In the genomic region with DNA sequence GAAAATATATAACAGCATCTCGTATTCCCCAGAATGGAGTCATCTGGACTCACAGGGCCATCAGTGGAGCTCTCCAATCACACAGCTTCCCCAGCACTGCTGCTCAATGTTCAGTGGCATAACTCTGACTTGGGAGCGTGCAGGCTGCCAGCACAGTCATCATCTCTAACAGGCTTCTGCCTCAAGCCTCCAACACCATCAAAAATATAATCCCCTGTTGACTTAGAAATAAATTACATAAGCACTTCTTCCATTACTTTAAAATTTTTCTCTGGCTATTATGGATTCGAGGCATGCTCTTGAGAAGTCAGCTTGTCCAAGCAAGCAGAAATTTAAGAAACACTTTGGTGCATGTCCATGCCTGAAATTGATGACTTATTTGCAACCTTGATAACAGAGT, we compare ENCODE assay signal across 33 cellular contexts. TPM values are rescaled to one million over a fixed set of nuclear protein-coding genes. Genes with fewer than 3 reads are reported as not detected.
DNase-seq lines count a peak whose midpoint lies in the region; ATAC-seq, FAIRE-seq and TF ChIP-seq lines count a peak whose summit lies in the region.
"Had no signal": no experiment of that assay in that cellular context is flagged by ENCODE, and none has a peak within 500 bp of the region (broad histone marks: within the 10 kb centered on the region; RNA-seq: fewer than 3 reads in every experiment).

No MANE protein-coding gene starts in this region.

- CTCF ChIA-PET in IMR-90 (lab: Yijun Ruan, JAX): interaction anchor here (1.1 to 2.7 kb wide), 2 partner anchors 12 to 17 kb away, joined by 3 to 12 read pairs; no protein-coding TSS in a partner anchor

- TF ChIP-seq CTCF in IMR-90 (conservative IDR thresholded peaks at IDR 0.05; ENCODE audit: low read depth, low read length) (no peak), cardiac fibroblast (IDR thresholded peaks at IDR 0.05; ENCODE audit: low read depth, low read length) (no peak), keratinocyte (optimal IDR thresholded peaks at IDR 0.05 in 1 of 3, IDR thresholded peaks at IDR 0.05 in 1 of 3, conservative IDR thresholded peaks at IDR 0.05 in 1 of 3; ENCODE audit: extremely low read depth in 1 of 3, insufficient read depth in 2 of 3, low read length in 3 of 3) (no peak), spleen (IDR thresholded peaks at IDR 0.05 in 8 of 11, conservative IDR thresholded peaks at IDR 0.05 in 3 of 11) (no peak)

- no peak overlapping the region for H3K27ac ChIP-seq in IMR-90 (ENCODE audit: insufficient read depth, low read length)
- no peak overlapping the region for H3K27ac ChIP-seq in keratinocyte (ENCODE audit: control insufficient read depth, insufficient read depth, low read length)
- no peak overlapping the region for H3K27ac ChIP-seq in spleen
- H3K27ac ChIP-seq: colonic mucosa, heart right ventricle, suprapubic skin had no signal

- H3K9me1 ChIP-seq in IMR-90 (ENCODE audit: insufficient read depth, low read length): no peaks in the 10 kb centered on the region; the same call in 1 of the 2 replicates
- no peaks in the 10 kb centered on the region for H3K9me1 ChIP-seq in keratinocyte (ENCODE audit: control insufficient read depth, extremely low read depth, insufficient read depth, low read length)

- WGBS in IMR-90 (ENCODE audit: extremely low coverage in 2 of 2, insufficient read length in 1 of 2), 2 experiments: no CpG with 5 or more reads among the region's 3 CpGs
- WGBS in spleen, 5 donors: 72 to 87% (median 81%) methylated on average over 3 of the region's 3 CpGs

- no peak overlapping the region for H2BK20ac ChIP-seq in IMR-90 (ENCODE audit: low read depth, low read length)

- no peak for TF ChIP-seq POLR2A in IMR-90 (IDR thresholded peaks at IDR 0.05; ENCODE audit: low read depth, low read length)
- TF ChIP-seq POLR2A in spleen (IDR thresholded peaks at IDR 0.05): no peak

- no peak overlapping the region for H2BK120ac ChIP-seq in IMR-90 (ENCODE audit: low read depth, low read length)

- H3K4me3 ChIP-seq in IMR-90 (ENCODE audit: insufficient read depth, low read depth, low read length) (no peak overlapping the region), cardiac fibroblast (replicated peaks in 1 of 2; ENCODE audit: low read depth in 2 of 2, low read length in 2 of 2) (no peak overlapping the region), keratinocyte (ENCODE audit: control insufficient read depth in 2 of 3, extremely low read depth in 1 of 3, insufficient read depth in 2 of 3, low read depth in 1 of 3, low read length in 3 of 3) (no peak overlapping the region), spleen (no peak overlapping the region)
- H3K4me3 ChIP-seq: colonic mucosa, heart right ventricle, suprapubic skin had no signal

- H3K36me3 ChIP-seq in IMR-90 (ENCODE audit: control insufficient read depth, insufficient read depth, low read length) (no peaks in the 10 kb centered on the region), keratinocyte (ENCODE audit: control insufficient read depth in 2 of 2, extremely low read depth in 1 of 2, insufficient read depth in 2 of 2, low read length in 2 of 2) (no peaks in the 10 kb centered on the region), spleen (peaks cover 0 to 8% (median 0%) of the 10 kb centered on the region in 6 donors)
- H3K36me3 ChIP-seq: colonic mucosa, heart right ventricle, suprapubic skin had no signal

- H3K4ac ChIP-seq in IMR-90 (ENCODE audit: low read depth, low read length): no peak overlapping the region

- no peak overlapping the region for H4K5ac ChIP-seq in IMR-90 (ENCODE audit: low read depth, low read length)

- H2AFZ ChIP-seq in IMR-90 (replicated peaks; ENCODE audit: low read length, poor library complexity) (no peak overlapping the region), keratinocyte (ENCODE audit: control insufficient read depth, low read length) (no peak overlapping the region)

- in situ Hi-C loops in IMR-90 (cut with MboI; ENCODE audit: low sequenced_read_pairs): loop anchor here (10.0 kb wide), 2 partner anchors 218 to 248 kb away; a partner anchor contains a TSS

- H3K27me3 ChIP-seq in IMR-90 (ENCODE audit: control insufficient read depth, insufficient read depth, low read length): peaks cover 4% of the 10 kb centered on the region
- H3K27me3 ChIP-seq in keratinocyte (ENCODE audit: control insufficient read depth, extremely low read depth, insufficient read depth, low read length): peaks cover 2% of the 10 kb centered on the region
- H3K27me3 ChIP-seq in spleen (replicated peaks in 1 of 7): peaks cover 0 to 7% (median 0%) of the 10 kb centered on the region in 7 donors
- H3K27me3 ChIP-seq: colonic mucosa, suprapubic skin had no signal

- no peaks in the 10 kb centered on the region for H3K79me2 ChIP-seq in keratinocyte (ENCODE audit: control insufficient read depth, insufficient read depth, low read length)

- POLR2A ChIA-PET in IMR-90 (lab: Charles Lee; ENCODE audit: unreplicated experiment): no interaction called here

- ATAC-seq in IMR-90 (ENCODE audit: low read depth) (peak; percentile 48; the same call in 1 of the 2 replicates), HG03095 (IDR thresholded peaks at IDR 0.05; ENCODE audit: unreplicated experiment) (no peak)
- ATAC-seq: activated CD8-positive, alpha-beta T cell treated with anti-CD3 and anti-CD28 coated beads, Interleukin-2, amount 10 ng/mL, durations not matched to agents 7 days and 5 days; heart right ventricle; left colon; naive thymus-derived CD4-positive, alpha-beta T cell; stimulated activated memory B cell treated with anti-CD40 and anti-IgM and Interleukin-4, amounts not matched to agents 10 μg/mL and 1 μg/mL and 100 μg/mL, for 72 hours had no signal

- H4K20me1 ChIP-seq in IMR-90 (ENCODE audit: insufficient read depth, low read length) (no peaks in the 10 kb centered on the region), keratinocyte (ENCODE audit: control insufficient read depth, extremely low read depth, insufficient read depth, low read length) (no peaks in the 10 kb centered on the region)

- no peak overlapping the region for H3K4me2 ChIP-seq in IMR-90 (ENCODE audit: low read depth, low read length)
- H3K4me2 ChIP-seq in keratinocyte (ENCODE audit: control insufficient read depth, extremely low read depth, insufficient read depth, low read depth, low read length): peak overlapping the region; percentile 0

- H3K14ac ChIP-seq in IMR-90 (replicated peaks; ENCODE audit: low read depth, low read length): no peak overlapping the region

- no peak overlapping the region for H3K56ac ChIP-seq in IMR-90 (ENCODE audit: extremely low read depth, insufficient read depth, low read length)

- H4K8ac ChIP-seq in IMR-90 (ENCODE audit: low read depth in 2 of 2, low read length in 2 of 2): no peak overlapping the region

- no peak overlapping the region for H2AK5ac ChIP-seq in IMR-90 (ENCODE audit: low read depth, low read length)

- DNase-seq in AG08396 (ENCODE audit: low spot score): peak; percentile 36
- DNase-seq in IMR-90: peak; percentile 15
- DNase-seq in cardiac fibroblast (ENCODE audit: low read depth in 2 of 2): peak; percentile 29 to 51
- peak; percentile 44 for DNase-seq in keratinocyte (ENCODE audit: low read depth, low spot score)
- DNase-seq in DMS114 treated with DMSO at 0.1 percent for 48 hours (lab: John Stamatoyannopoulos, UW; ENCODE audit: unreplicated experiment): no peak
- no peak for DNase-seq in spleen
- no peak for DNase-seq in medulla oblongata (ENCODE audit: extremely low spot score)
- DNase-seq: activated CD4-positive, CD25-positive, alpha-beta regulatory T cell treated with anti-CD3 and anti-CD28 coated beads, Interleukin-2, amount 50 U/mL, for 72 hours; activated CD8-positive, alpha-beta T cell treated with anti-CD3 and anti-CD28 coated beads, Interleukin-2, amount 10 ng/mL, durations not matched to agents 7 days and 5 days; activated effector memory CD4-positive, alpha-beta T cell treated with anti-CD3 and anti-CD28 coated beads, Interleukin-2, amount 50 U/mL, for 16 hours; activated naive CD8-positive, alpha-beta T cell treated with anti-CD3 and anti-CD28 coated beads, Interleukin-2, amount 10 ng/mL, durations not matched to agents 7 days and 5 days; activated T-cell treated with anti-CD3 and anti-CD28 coated beads for 4 hours; colonic mucosa; heart right ventricle; KBM-7; left colon; MV-4-11; naive thymus-derived CD4-positive, alpha-beta T cell; NCI-H146; NCI-H2171; NCI-H510A treated with DMSO at 0.1 percent for 48 hours; NK-92 treated with Interleukin-12 subunit alpha and Interleukin-12 subunit beta, amount 100 ng/mL, for 24 hours; occipital lobe; SIG-M5; stimulated activated CD4-positive, alpha-beta T cell treated with anti-CD3 and anti-CD28 coated beads, Interleukin-2, amount 100 ng/mL, for 48 hours; T-helper 1 cell had no signal

- no peak overlapping the region for H2BK5ac ChIP-seq in IMR-90 (ENCODE audit: low read depth, low read length, poor library complexity, severe bottlenecking)

- no peak overlapping the region for H2BK15ac ChIP-seq in IMR-90 (ENCODE audit: low read depth, low read length)

- H3K79me1 ChIP-seq in IMR-90 (ENCODE audit: low read depth in 1 of 2, low read length in 2 of 2): no peaks in the 10 kb centered on the region

- BruUV-seq in IMR-90 (replicated peaks; lab: Mats Ljungman, UMichigan): no TSS peak

- dilution Hi-C loops in IMR-90 (cut with HindIII; ENCODE audit: low sequenced_read_pairs, unreplicated experiment) (loop anchor here (25.0 kb wide), 1 partner anchor 100 kb away; no protein-coding TSS in a partner anchor), keratinocyte (cut with MboI; ENCODE audit: extremely low pct_ligation_motif_present, low sequenced_read_pairs) (loop anchor here (25.0 kb wide), 1 partner anchor 250 kb away; a partner anchor contains a TSS)

- H2AK9ac ChIP-seq in IMR-90 (replicated peaks; ENCODE audit: low read depth, low read length, poor library complexity): no peak overlapping the region

- no peak overlapping the region for H3K9ac ChIP-seq in IMR-90 (ENCODE audit: low read depth, low read length)
- H3K9ac ChIP-seq in keratinocyte (ENCODE audit: control insufficient read depth, extremely low read depth, insufficient read depth, low read length): no peak overlapping the region

- no peak overlapping the region for H3K18ac ChIP-seq in IMR-90 (ENCODE audit: low read depth, low read length)

- intact Hi-C loops in IMR-90 (cut with micrococcal nuclease): no loop called here
- intact Hi-C loops in spleen (cut with DNase I; ENCODE audit: low total_unique reads): loop anchor here (10.0 kb wide), 1 partner anchor 308 kb away; a partner anchor contains a TSS

- no peak for TF ChIP-seq RAD21 in IMR-90 (IDR thresholded peaks at IDR 0.05; ENCODE audit: low read length)

- H3K9me3 ChIP-seq in IMR-90 (ENCODE audit: control insufficient read depth, insufficient read depth, low read length) (no peaks in the 10 kb centered on the region), keratinocyte (ENCODE audit: control insufficient read depth, low read depth, low read length) (no peaks in the 10 kb centered on the region), spleen (no peaks in the 10 kb centered on the region)
- H3K9me3 ChIP-seq: colonic mucosa, heart right ventricle, suprapubic skin had no signal

- H4K91ac ChIP-seq in IMR-90 (ENCODE audit: insufficient read depth, low read depth, low read length): no peak overlapping the region

- no peak overlapping the region for H3K23ac ChIP-seq in IMR-90 (ENCODE audit: low read depth, low read length)

- FAIRE-seq in keratinocyte (lab: Jason Lieb, UNC): peak; percentile 32

- H3K4me1 ChIP-seq in IMR-90 (ENCODE audit: control insufficient read depth, insufficient read depth, low read length): no peaks in the 10 kb centered on the region
- peaks cover 8% of the 10 kb centered on the region for H3K4me1 ChIP-seq in keratinocyte (ENCODE audit: control insufficient read depth, extremely low read depth, insufficient read depth, low read length)
- peaks cover 0 to 7% (median 2%) of the 10 kb centered on the region in 6 donors for H3K4me1 ChIP-seq in spleen
- H3K4me1 ChIP-seq: colonic mucosa had no signal

RNA-seq across cellular contexts. Expression of a gene that starts 6.2 kb away (rescaled TPM):
- 4.1 and 4.2 TPM in 2 replicates for total RNA-seq in IMR-90 (2012; rRNA removed)
- polyA plus RNA-seq in IMR-90 (2012; rRNA removed): 12.9 and 16.2 TPM in 2 replicates
- polyA plus RNA-seq in IMR-90 (2012; cell fraction: cytosol; rRNA removed): 38.1 and 43.3 TPM in 2 replicates
- 5.7 and 14.2 TPM in 2 replicates for polyA plus RNA-seq in IMR-90 (2012; cell fraction: nucleus; rRNA removed; ENCODE audit: low replicate concordance)
- 23.8 to 44.6 TPM (median 35.0 TPM) in 3 replicates for polyA plus RNA-seq in keratinocyte
- polyA plus RNA-seq in keratinocyte (2011; ENCODE audit: low read depth): 15.5 TPM
- polyA plus RNA-seq in keratinocyte (2011; cell fraction: cytosol; rRNA removed): 21.0 and 40.4 TPM in 2 replicates
- 11.3 and 13.9 TPM in 2 replicates for polyA plus RNA-seq in keratinocyte (2011; cell fraction: nucleus; rRNA removed)
- polyA plus RNA-seq in keratinocyte (2012; ENCODE audit: low replicate concordance): 34.1 and 43.4 TPM in 2 replicates
- polyA minus RNA-seq in keratinocyte: 10.1 to 14.7 TPM (median 10.8 TPM) in 3 replicates
- polyA minus RNA-seq in keratinocyte (2011; cell fraction: cytosol; rRNA and poly(A)+ RNA removed): 29.5 TPM
- polyA minus RNA-seq in keratinocyte (2011; cell fraction: nucleus; rRNA and poly(A)+ RNA removed): 3.2 and 3.3 TPM in 2 replicates
- 10 to 100 TPM; 23.1 to 76.3 (median 30.7) TPM for total RNA-seq in spleen
- 10 to 100 TPM; 45.0 to 69.5 (median 58.3) TPM for polyA plus RNA-seq in spleen

RNA-seq across cellular contexts. Expression of a gene that starts 15.2 kb away (rescaled TPM):
- not detected in 2 replicates for total RNA-seq in IMR-90 (2012; rRNA removed)
- not detected in 2 replicates for polyA plus RNA-seq in IMR-90 (2012; rRNA removed)
- not detected in 2 replicates for polyA plus RNA-seq in IMR-90 (2012; cell fraction: cytosol; rRNA removed)
- 0.05 TPM in 1 of 2 replicates, not detected in the other for polyA plus RNA-seq in IMR-90 (2012; cell fraction: nucleus; rRNA removed; ENCODE audit: low replicate concordance)
- not detected in 3 replicates for polyA plus RNA-seq in keratinocyte
- not detected for polyA plus RNA-seq in keratinocyte (2011; ENCODE audit: low read depth)
- not detected in 2 replicates for polyA plus RNA-seq in keratinocyte (2011; cell fraction: cytosol; rRNA removed)
- polyA plus RNA-seq in keratinocyte (2011; cell fraction: nucleus; rRNA removed): not detected in 2 replicates
- not detected in 2 replicates for polyA plus RNA-seq in keratinocyte (2012; ENCODE audit: low replicate concordance)
- not detected in 3 replicates for polyA minus RNA-seq in keratinocyte
- not detected for polyA minus RNA-seq in keratinocyte (2011; cell fraction: cytosol; rRNA and poly(A)+ RNA removed)
- not detected in 2 replicates for polyA minus RNA-seq in keratinocyte (2011; cell fraction: nucleus; rRNA and poly(A)+ RNA removed)
- total RNA-seq in spleen: 10 to 100 TPM in 5 of 7 donors, 1 to 10 TPM in 2; 7.5 to 24.4 (median 17.8) TPM
- 1 to 10 TPM in 2 of 3 donors, under 1 TPM in 1; 0.52 to 2.0 (median 1.0) TPM for polyA plus RNA-seq in spleen
- total RNA-seq: colonic mucosa, HT-29, mesenteric fat pad, occipital lobe, urinary bladder had no signal

RNA-seq across cellular contexts. Expression of a gene that starts 39.7 kb away (rescaled TPM):
- total RNA-seq in IMR-90 (2012; rRNA removed) (not detected in 2 replicates), spleen (10 to 100 TPM; 13.0 to 40.0 (median 25.2) TPM)
- polyA plus RNA-seq in IMR-90 (2012; rRNA removed) (0.04 and 0.07 TPM in 2 replicates), keratinocyte (not detected in 3 replicates), spleen (10 to 100 TPM; 12.9 to 18.7 (median 16.1) TPM)
- 0.04 and 0.07 TPM in 2 replicates for polyA plus RNA-seq in IMR-90 (2012; cell fraction: cytosol; rRNA removed)
- polyA plus RNA-seq in IMR-90 (2012; cell fraction: nucleus; rRNA removed; ENCODE audit: low replicate concordance): 0.06 TPM in 1 of 2 replicates, not detected in the other
- polyA plus RNA-seq in keratinocyte (2011; ENCODE audit: low read depth): not detected
- polyA plus RNA-seq in keratinocyte (2011; cell fraction: cytosol; rRNA removed): not detected in 2 replicates
- polyA plus RNA-seq in keratinocyte (2011; cell fraction: nucleus; rRNA removed): not detected in 2 replicates
- not detected in 2 replicates for polyA plus RNA-seq in keratinocyte (2012; ENCODE audit: low replicate concordance)
- not detected in 3 replicates for polyA minus RNA-seq in keratinocyte
- not detected for polyA minus RNA-seq in keratinocyte (2011; cell fraction: cytosol; rRNA and poly(A)+ RNA removed)
- polyA minus RNA-seq in keratinocyte (2011; cell fraction: nucleus; rRNA and poly(A)+ RNA removed): not detected in 2 replicates
- total RNA-seq: A673, HT-29, occipital lobe had no signal
- polyA plus RNA-seq: naive thymus-derived CD4-positive, alpha-beta T cell had no signal

Comparison
In these comparisons a context has a peak if more than half of its experiments do, and no peak if none do; other contexts are left out.
1. DNase-seq: peak in AG08396 (single experiment), IMR-90 (single experiment), cardiac fibroblast (2 of 2) and keratinocyte (single experiment); none in DMS114 treated with DMSO at 0.1 percent for 48 hours (single experiment), spleen (single experiment) and medulla oblongata (single experiment).
2. RNA of a gene that starts 39.7 kb away (polyA plus RNA-seq): 12.9 to 18.7 TPM in spleen; 0.04 to 0.07 TPM in IMR-90 and not detected in keratinocyte; every median in the first group is over 10 times any median in the second.